10 cellular contexts compared by ENCODE assay signal in genomic region chr21:26801524-26801923, GRCh38. TPM values are rescaled to one million over a fixed set of nuclear protein-coding genes. Genes with fewer than 3 reads are reported as not detected.
DNase-seq lines count a peak whose midpoint lies in the region; ATAC-seq and TF ChIP-seq lines count a peak whose summit lies in the region.
"Had no signal": no experiment of that assay in that cellular context is flagged by ENCODE, and none has a peak within 500 bp of the region (broad histone marks: within the 10 kb centered on the region; RNA-seq: fewer than 3 reads in every experiment).

No MANE protein-coding gene starts in this region.

- H3K9me3 ChIP-seq in RWPE2 (ENCODE audit: severe bottlenecking), result no peaks in the 10 kb centered on the region
- H3K9me3 ChIP-seq in parathyroid adenoma (ENCODE audit: control insufficient read depth, low read length), result no peaks in the 10 kb centered on the region

- peak; percentile 62 for DNase-seq in AG08395 (ENCODE audit: low spot score)
- DNase-seq in RWPE2 (ENCODE audit: low spot score), result no peak
- peak; percentile 85 for DNase-seq in fibroblast of the conjunctiva (ENCODE audit: low read depth)
- no peak for DNase-seq in cerebellar nuclear complex (lab: John Stamatoyannopoulos, UW)
- no peak for DNase-seq in NCI-H1694 (lab: John Stamatoyannopoulos, UW)
- DNase-seq in HuH-7.5 (ENCODE audit: low spot score), result no peak
- DNase-seq: activated CD8-positive, alpha-beta memory T cell treated with anti-CD3 and anti-CD28 coated beads, Interleukin-2, amount 10 ng/mL, durations not matched to agents 7 days and 5 days had no signal

- H3K4me2 ChIP-seq in parathyroid adenoma (ENCODE audit: low read length), result no peak overlapping the region

- H3K79me2 ChIP-seq in parathyroid adenoma, result no peaks in the 10 kb centered on the region

- no peak overlapping the region for H3K9ac ChIP-seq in parathyroid adenoma

- H3K4me3 ChIP-seq in RWPE2 (ENCODE audit: severe bottlenecking) (no peak overlapping the region), parathyroid adenoma (ENCODE audit: low read depth, low read length) (no peak overlapping the region)

- H3K27me3 ChIP-seq in RWPE2 (ENCODE audit: insufficient read depth, poor library complexity, severe bottlenecking), result no peaks in the 10 kb centered on the region
- no peaks in the 10 kb centered on the region for H3K27me3 ChIP-seq in parathyroid adenoma (ENCODE audit: control insufficient read depth, insufficient read depth, low read length)

- no peak for TF ChIP-seq CTCF in RWPE2 (IDR thresholded peaks at IDR 0.05; ENCODE audit: poor library complexity, severe bottlenecking)
- TF ChIP-seq CTCF in parathyroid adenoma (IDR thresholded peaks at IDR 0.05), result no peak

- H3K27ac ChIP-seq in RWPE2 (ENCODE audit: poor library complexity, severe bottlenecking) (no peak overlapping the region), parathyroid adenoma (peak overlapping the region; percentile 51)
- H3K27ac ChIP-seq: C4-2B had no signal

- H2AFZ ChIP-seq in parathyroid adenoma, result no peak overlapping the region

- H3K36me3 ChIP-seq in RWPE2 (ENCODE audit: low read depth) (no peaks in the 10 kb centered on the region), parathyroid adenoma (ENCODE audit: control insufficient read depth, insufficient read depth, low read length) (no peaks in the 10 kb centered on the region)

- peaks cover 9% of the 10 kb centered on the region for H3K4me1 ChIP-seq in RWPE2 (ENCODE audit: insufficient read depth, poor library complexity, severe bottlenecking)
- H3K4me1 ChIP-seq in parathyroid adenoma, result no peaks in the 10 kb centered on the region

- ATAC-seq in RWPE2 (ENCODE audit: low read depth), result peak; percentile 67; the same call in 2 of the 3 replicates
- no peak for ATAC-seq in esophagus mucosa
- ATAC-seq: activated CD8-positive, alpha-beta memory T cell treated with anti-CD3 and anti-CD28 coated beads, Interleukin-2, amount 10 ng/mL, durations not matched to agents 7 days and 5 days had no signal

RNA-seq across cellular contexts. Expression of gene ADAMTS1, which starts 43.7 kb away (rescaled TPM):
- total RNA-seq in esophagus mucosa, result 7.9 TPM

Comparison
In these comparisons a context has a peak if more than half of its experiments do, and no peak if none do; other contexts are left out.
1. DNase-seq: peak in AG08395 (single experiment) and fibroblast of the conjunctiva (single experiment); none in RWPE2 (single experiment), cerebellar nuclear complex (0 of 2), NCI-H1694 (single experiment) and HuH-7.5 (single experiment).